ENCODE assay signal across 16 cellular contexts in the genomic region with DNA sequence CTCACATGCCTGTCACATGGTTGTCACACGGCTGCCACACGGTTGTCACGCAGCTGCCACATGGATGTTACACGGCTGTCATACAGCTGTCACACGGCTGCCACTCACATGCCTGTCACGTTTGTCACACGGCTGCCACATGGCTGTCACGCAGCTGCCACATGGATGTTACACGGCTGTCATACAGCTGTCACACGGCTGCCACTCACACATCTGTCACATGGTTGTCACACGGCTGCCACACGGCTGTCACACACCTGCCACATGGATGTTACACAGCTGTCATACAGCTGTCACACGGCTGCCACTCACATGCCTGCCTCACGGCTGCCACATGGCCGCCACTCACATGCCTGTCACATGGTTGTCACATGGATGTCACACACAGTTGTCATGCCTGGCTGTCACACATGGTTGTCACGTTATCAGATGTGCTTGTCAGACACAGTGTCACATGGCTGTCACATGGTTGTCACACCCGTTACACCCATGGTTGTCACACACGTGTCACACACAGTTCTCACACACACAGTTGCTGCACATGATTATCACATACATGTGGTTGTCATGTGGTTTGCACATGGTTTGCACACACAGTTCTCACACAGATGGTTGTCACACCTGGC. TPM values are rescaled to one million over a fixed set of nuclear protein-coding genes. Genes with fewer than 3 reads are reported as not detected.
A peak's percentile ranks its signal among the peaks of the same experiment; 100 is the strongest.
DNase-seq lines count a peak whose midpoint lies in the region; ATAC-seq, FAIRE-seq and TF ChIP-seq lines count a peak whose summit lies in the region.
"Had no signal": no experiment of that assay in that cellular context is flagged by ENCODE, and none has a peak within 500 bp of the region (broad histone marks: within the 10 kb centered on the region; RNA-seq: fewer than 3 reads in every experiment).

No MANE protein-coding gene starts in this region.

- TF ChIP-seq RAD21 in IMR-90 (IDR thresholded peaks at IDR 0.05; ENCODE audit: low read length): no peak

- H3K4me1 ChIP-seq in BLaER1: peaks cover 51% of the 10 kb centered on the region
- peaks cover 2% of the 10 kb centered on the region; the same call in 1 of the 2 replicates for H3K4me1 ChIP-seq in IMR-90 (ENCODE audit: control insufficient read depth, insufficient read depth, low read length)
- no peaks in the 10 kb centered on the region for H3K4me1 ChIP-seq in endothelial cell of umbilical vein (ENCODE audit: control insufficient read depth, extremely low read depth, insufficient read depth, low read length)
- H3K4me1 ChIP-seq in neuronal stem cell (ENCODE audit: control insufficient read depth in 2 of 2, insufficient read depth in 1 of 2, low read depth in 1 of 2, low read length in 2 of 2): no peaks in the 10 kb centered on the region

- no peak overlapping the region; the same call in 1 of the 2 replicates for H2AK5ac ChIP-seq in IMR-90 (ENCODE audit: low read depth, low read length)
- H2AK5ac ChIP-seq in neuronal stem cell (ENCODE audit: low read depth, low read length): no peak overlapping the region

- H3K14ac ChIP-seq in IMR-90 (replicated peaks; ENCODE audit: low read depth, low read length): no peak overlapping the region
- H3K14ac ChIP-seq in neuronal stem cell (ENCODE audit: low read length): peak overlapping the region; percentile 5

- H3K9me1 ChIP-seq in IMR-90 (ENCODE audit: insufficient read depth, low read length) (no peaks in the 10 kb centered on the region; the same call in 1 of the 2 replicates), endothelial cell of umbilical vein (replicated peaks; ENCODE audit: control insufficient read depth, extremely low read depth, insufficient read depth, low read length) (no peaks in the 10 kb centered on the region)

- no peaks in the 10 kb centered on the region for H3K9me3 Mint-ChIP-seq in stimulated activated effector memory CD8-positive, alpha-beta T cell treated with anti-CD3 and anti-CD28 coated beads, Interleukin-12 subunit alpha, Interleukin-12 subunit beta, amount 100 ng/mL, for 72 hours

- H3K79me1 ChIP-seq in IMR-90 (ENCODE audit: low read depth in 1 of 2, low read length in 2 of 2) (no peaks in the 10 kb centered on the region), neuronal stem cell (ENCODE audit: low read depth, low read length) (no peaks in the 10 kb centered on the region)

- peak overlapping the region; percentile 18 for H2AFZ ChIP-seq in IMR-90 (replicated peaks; ENCODE audit: low read length, poor library complexity)
- H2AFZ ChIP-seq in endothelial cell of umbilical vein (ENCODE audit: low read depth, low read length): no peak overlapping the region
- no peak overlapping the region for H2AFZ ChIP-seq in neuronal stem cell (ENCODE audit: low read length)

- DNase-seq in IMR-90 (no peak), endothelial cell of umbilical vein (ENCODE audit: low read depth, low spot score) (no peak), neuronal stem cell (ENCODE audit: low spot score) (no peak)
- DNase-seq in stimulated activated CD4-positive, alpha-beta T cell treated with anti-CD3 and anti-CD28 coated beads, Interleukin-2, amount 100 ng/mL, for 24 hours: no peak
- DNase-seq in stimulated activated effector memory CD8-positive, alpha-beta T cell treated with anti-CD3 and anti-CD28 coated beads, Interleukin-12 subunit alpha, Interleukin-12 subunit beta, amount 100 ng/mL, for 72 hours (ENCODE audit: low spot score in 2 of 2): no peak
- DNase-seq: EL, NCI-H1436, NCI-H2029, NCI-H2171 treated with DMSO at 0.1 percent for 48 hours, NCI-H748 treated with DMSO at 0.1 percent for 48 hours, OCI-M1 had no signal

- no peak overlapping the region for H3K4me3 Mint-ChIP-seq in stimulated activated effector memory CD8-positive, alpha-beta T cell treated with anti-CD3 and anti-CD28 coated beads, Interleukin-12 subunit alpha, Interleukin-12 subunit beta, amount 100 ng/mL, for 72 hours

- no peak overlapping the region for H2BK12ac ChIP-seq in neuronal stem cell (ENCODE audit: low read length)

- H3K4me2 ChIP-seq in BLaER1: peak overlapping the region; percentile 85
- no peak overlapping the region for H3K4me2 ChIP-seq in IMR-90 (ENCODE audit: low read depth, low read length)
- H3K4me2 ChIP-seq in endothelial cell of umbilical vein (ENCODE audit: insufficient read depth, low read length): no peak overlapping the region
- H3K4me2 ChIP-seq in neuronal stem cell (ENCODE audit: insufficient read depth, low read length, poor library complexity, severe bottlenecking): no peak overlapping the region

- no peak overlapping the region for H3K23ac ChIP-seq in IMR-90 (ENCODE audit: low read depth, low read length)
- H3K23ac ChIP-seq in neuronal stem cell (ENCODE audit: low read depth, low read length, poor library complexity): peak overlapping the region; percentile 6

- no peak for TF ChIP-seq POLR2A in IMR-90 (IDR thresholded peaks at IDR 0.05; ENCODE audit: low read depth, low read length)
- TF ChIP-seq POLR2A in endothelial cell of umbilical vein (IDR thresholded peaks at IDR 0.05; ENCODE audit: low read depth, low read length): no peak

- no peak overlapping the region for H2BK20ac ChIP-seq in IMR-90 (ENCODE audit: low read depth, low read length)

- in situ Hi-C loops in IMR-90 (cut with MboI; ENCODE audit: low sequenced_read_pairs): no loop called here

- no peak overlapping the region for H3K27ac Mint-ChIP-seq in stimulated activated effector memory CD8-positive, alpha-beta T cell treated with anti-CD3 and anti-CD28 coated beads, Interleukin-12 subunit alpha, Interleukin-12 subunit beta, amount 100 ng/mL, for 72 hours

- H2BK120ac ChIP-seq in IMR-90 (ENCODE audit: low read depth, low read length) (no peak overlapping the region), neuronal stem cell (ENCODE audit: low read depth, low read length) (no peak overlapping the region)

- POLR2A ChIA-PET in IMR-90 (lab: Charles Lee; ENCODE audit: unreplicated experiment) (no interaction called here), endothelial cell of umbilical vein (lab: Charles Lee) (no interaction called here)

- H3K79me2 ChIP-seq in endothelial cell of umbilical vein (ENCODE audit: control insufficient read depth, insufficient read depth, low read length): no peaks in the 10 kb centered on the region

- no peaks in the 10 kb centered on the region for H3K36me3 Mint-ChIP-seq in stimulated activated effector memory CD8-positive, alpha-beta T cell treated with anti-CD3 and anti-CD28 coated beads, Interleukin-12 subunit alpha, Interleukin-12 subunit beta, amount 100 ng/mL, for 72 hours

- 83% methylated on average over 17 of the region's 18 CpGs; no CpG with 5 or more reads in 1 of the 2 experiments for WGBS in IMR-90 (ENCODE audit: extremely low coverage in 2 of 2, insufficient read length in 1 of 2), 2 experiments
- no CpG with 5 or more reads among the region's 18 CpGs for WGBS in neuronal stem cell (ENCODE audit: extremely low coverage in 2 of 2, insufficient read length in 2 of 2, insufficient replicate concordance in 1 of 2), 2 donors

- dilution Hi-C loops in IMR-90 (cut with HindIII; ENCODE audit: low sequenced_read_pairs, unreplicated experiment) (no loop called here), endothelial cell of umbilical vein (cut with MboI; ENCODE audit: extremely low pct_ligation_motif_present, low sequenced_read_pairs) (no loop called here)

- H3K36me3 ChIP-seq in BLaER1 (no peaks in the 10 kb centered on the region), IMR-90 (ENCODE audit: control insufficient read depth, insufficient read depth, low read length) (no peaks in the 10 kb centered on the region), endothelial cell of umbilical vein (ENCODE audit: control insufficient read depth in 2 of 2, extremely low read depth in 1 of 2, insufficient read depth in 2 of 2, low read length in 2 of 2) (no peaks in the 10 kb centered on the region), neuronal stem cell (replicated peaks in 1 of 2; ENCODE audit: control insufficient read depth in 2 of 2, insufficient read depth in 2 of 2, low read length in 2 of 2) (peaks cover 0 to 2% of the 10 kb centered on the region in 2 donors)

- CTCF ChIA-PET in IMR-90 (lab: Yijun Ruan, JAX) (no interaction called here), endothelial cell of umbilical vein (lab: Charles Lee) (no interaction called here)

- FAIRE-seq in endothelial cell of umbilical vein (lab: Jason Lieb, UNC): no peak
- FAIRE-seq: A204.1 had no signal

- H3K4ac ChIP-seq in IMR-90 (ENCODE audit: low read depth, low read length) (no peak overlapping the region), neuronal stem cell (ENCODE audit: low read length) (no peak overlapping the region)

- H3K27ac ChIP-seq in BLaER1: no peak overlapping the region
- no peak overlapping the region for H3K27ac ChIP-seq in IMR-90 (ENCODE audit: insufficient read depth, low read length)
- H3K27ac ChIP-seq in endothelial cell of umbilical vein (ENCODE audit: insufficient read depth, low read depth, low read length): no peak overlapping the region
- H3K27ac ChIP-seq in neuronal stem cell (replicated peaks; ENCODE audit: low read length): no peak overlapping the region
- H3K27ac ChIP-seq: C4-2B, RWPE1 had no signal

- H3K4me1 Mint-ChIP-seq in stimulated activated effector memory CD8-positive, alpha-beta T cell treated with anti-CD3 and anti-CD28 coated beads, Interleukin-12 subunit alpha, Interleukin-12 subunit beta, amount 100 ng/mL, for 72 hours: peaks cover 8% of the 10 kb centered on the region

- H3K18ac ChIP-seq in IMR-90 (ENCODE audit: low read depth, low read length): no peak overlapping the region
- peak overlapping the region; percentile 27 for H3K18ac ChIP-seq in neuronal stem cell (ENCODE audit: low read length)

- no peak overlapping the region for H3K9ac ChIP-seq in BLaER1
- no peak overlapping the region for H3K9ac ChIP-seq in IMR-90 (ENCODE audit: low read depth, low read length)
- H3K9ac ChIP-seq in endothelial cell of umbilical vein (replicated peaks; ENCODE audit: extremely low read depth, insufficient read depth, low read length): no peak overlapping the region
- peak overlapping the region; percentile 65 for H3K9ac ChIP-seq in neuronal stem cell (ENCODE audit: low read depth, low read length, poor library complexity)

- H3K4me3 ChIP-seq in BLaER1 (no peak overlapping the region), IMR-90 (ENCODE audit: insufficient read depth, low read depth, low read length) (no peak overlapping the region), endothelial cell of umbilical vein (replicated peaks in 1 of 3; ENCODE audit: insufficient read depth in 1 of 3, low read depth in 1 of 3, low read length in 3 of 3) (no peak overlapping the region), neuronal stem cell (ENCODE audit: low read length in 2 of 2) (peak overlapping the region in 1 of 2 donors; percentile 62)

- no TSS peak for BruUV-seq in IMR-90 (replicated peaks; lab: Mats Ljungman, UMichigan)
- BruUV-seq in endothelial cell of umbilical vein (replicated peaks; lab: Mats Ljungman, UMichigan): no TSS peak

- H4K8ac ChIP-seq in IMR-90 (ENCODE audit: low read depth in 2 of 2, low read length in 2 of 2) (no peak overlapping the region), neuronal stem cell (ENCODE audit: low read depth, low read length) (no peak overlapping the region)

- H2AK9ac ChIP-seq in IMR-90 (replicated peaks; ENCODE audit: low read depth, low read length, poor library complexity): peak overlapping the region; percentile 9

- no peak for TF ChIP-seq CTCF in IMR-90 (conservative IDR thresholded peaks at IDR 0.05; ENCODE audit: low read depth, low read length)
- TF ChIP-seq CTCF in endothelial cell of umbilical vein (IDR thresholded peaks at IDR 0.05; ENCODE audit: extremely low read depth in 1 of 2, insufficient read depth in 1 of 2, low read depth in 1 of 2, low read length in 2 of 2): no peak

- H3K56ac ChIP-seq in IMR-90 (ENCODE audit: extremely low read depth, insufficient read depth, low read length): no peak overlapping the region

- H4K20me1 ChIP-seq in BLaER1 (no peaks in the 10 kb centered on the region), IMR-90 (ENCODE audit: insufficient read depth, low read length) (no peaks in the 10 kb centered on the region), endothelial cell of umbilical vein (replicated peaks; ENCODE audit: control insufficient read depth, extremely low read depth, insufficient read depth, low read length) (no peaks in the 10 kb centered on the region)

- no peaks in the 10 kb centered on the region for H3K27me3 ChIP-seq in BLaER1
- peaks cover 11% of the 10 kb centered on the region for H3K27me3 ChIP-seq in IMR-90 (ENCODE audit: control insufficient read depth, insufficient read depth, low read length)
- H3K27me3 ChIP-seq in endothelial cell of umbilical vein (ENCODE audit: control insufficient read depth in 2 of 2, insufficient read depth in 2 of 2, low read length in 2 of 2): peaks cover 0 to 2% of the 10 kb centered on the region in 2 experiments
- H3K27me3 ChIP-seq in neuronal stem cell (ENCODE audit: control insufficient read depth in 3 of 3, insufficient read depth in 3 of 3, low read depth in 1 of 3, low read length in 3 of 3): peaks cover 0 to 21% (median 0%) of the 10 kb centered on the region in 3 experiments

- ATAC-seq in IMR-90 (ENCODE audit: low read depth) (no peak), GM19035 (IDR thresholded peaks at IDR 0.05; ENCODE audit: unreplicated experiment) (no peak)
- ATAC-seq in stimulated activated effector memory CD8-positive, alpha-beta T cell treated with anti-CD3 and anti-CD28 coated beads, Interleukin-12 subunit alpha, Interleukin-12 subunit beta, amount 100 ng/mL, for 72 hours: no peak

- no peak overlapping the region for H4K5ac ChIP-seq in IMR-90 (ENCODE audit: low read depth, low read length)

- intact Hi-C loops in IMR-90 (cut with micrococcal nuclease): no loop called here
- intact Hi-C loops in endothelial cell of umbilical vein (cut with micrococcal nuclease): no loop called here

- no peak overlapping the region for H2BK5ac ChIP-seq in IMR-90 (ENCODE audit: low read depth, low read length, poor library complexity, severe bottlenecking)
- no peak overlapping the region for H2BK5ac ChIP-seq in neuronal stem cell (ENCODE audit: low read length)

- no peak overlapping the region for H4K91ac ChIP-seq in IMR-90 (ENCODE audit: insufficient read depth, low read depth, low read length)
- H4K91ac ChIP-seq in neuronal stem cell (ENCODE audit: low read depth, low read length, poor library complexity): peak overlapping the region; percentile 50

- H3K9me3 ChIP-seq in BLaER1 (no peaks in the 10 kb centered on the region), IMR-90 (ENCODE audit: control insufficient read depth, insufficient read depth, low read length) (no peaks in the 10 kb centered on the region), endothelial cell of umbilical vein (replicated peaks; ENCODE audit: control insufficient read depth, insufficient read depth, low read length) (no peaks in the 10 kb centered on the region), neuronal stem cell (replicated peaks in 1 of 2; ENCODE audit: control insufficient read depth in 2 of 2, insufficient read depth in 1 of 2, low read depth in 1 of 2, low read length in 2 of 2) (no peaks in the 10 kb centered on the region)

- H2BK15ac ChIP-seq in IMR-90 (ENCODE audit: low read depth, low read length) (no peak overlapping the region), neuronal stem cell (ENCODE audit: low read length) (no peak overlapping the region)

RNA-seq across cellular contexts. Expression of gene KCNG2, which starts 19.4 kb away (rescaled TPM):
- total RNA-seq in IMR-90 (2012; rRNA removed) (not detected in 2 replicates), endothelial cell of umbilical vein (not detected in 2 replicates)
- polyA plus RNA-seq in IMR-90 (2012; rRNA removed) (0.09 TPM in 1 of 2 replicates, not detected in the other), endothelial cell of umbilical vein (not detected in 2 replicates)
- polyA plus RNA-seq in IMR-90 (2012; cell fraction: cytosol; rRNA removed): 0.16 TPM in 1 of 2 replicates, not detected in the other
- polyA plus RNA-seq in IMR-90 (2012; cell fraction: nucleus; rRNA removed; ENCODE audit: low replicate concordance): 0.07 TPM in 1 of 2 replicates, not detected in the other
- polyA plus RNA-seq in endothelial cell of umbilical vein (2011; cell fraction: cytosol; rRNA removed): not detected in 2 replicates
- not detected in 2 replicates for polyA plus RNA-seq in endothelial cell of umbilical vein (2011; cell fraction: nucleus; rRNA removed)
- not detected in 2 replicates for polyA plus RNA-seq in endothelial cell of umbilical vein (2012)
- not detected in 2 replicates for polyA minus RNA-seq in endothelial cell of umbilical vein
- not detected for polyA minus RNA-seq in endothelial cell of umbilical vein (2011; cell fraction: cytosol; rRNA and poly(A)+ RNA removed)
- not detected in 2 replicates for polyA minus RNA-seq in endothelial cell of umbilical vein (2011; cell fraction: nucleus; rRNA and poly(A)+ RNA removed)
- polyA plus RNA-seq in neuronal stem cell (2013, experiment 1 of 2): 0.29 TPM
- 0.29 TPM for polyA plus RNA-seq in neuronal stem cell (2013, experiment 2 of 2)
